8 cellular contexts compared by ENCODE assay signal in the genomic region with DNA sequence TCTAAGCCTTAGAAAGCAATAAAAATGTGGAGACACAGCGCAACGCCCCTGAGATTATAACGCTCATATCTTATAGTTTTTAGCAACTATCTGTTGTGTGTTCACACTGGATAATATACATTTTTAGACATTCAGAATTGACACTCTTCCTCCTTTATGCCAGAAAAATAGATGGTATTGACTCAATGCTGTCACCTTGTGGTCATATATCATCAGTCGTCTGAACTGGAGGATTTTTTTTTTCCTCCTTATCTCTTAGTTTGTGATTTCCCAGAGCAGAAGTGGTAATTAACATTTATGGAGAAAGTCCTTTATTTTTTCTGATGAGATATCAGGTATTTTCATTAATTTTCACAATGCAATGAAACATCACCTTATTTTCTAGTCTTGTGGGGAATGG.
A peak's percentile ranks its signal among the peaks of the same experiment; 100 is the strongest.
DNase-seq lines count a peak whose midpoint lies in the region; TF ChIP-seq lines count a peak whose summit lies in the region.

No MANE protein-coding gene starts in this region.

- TF ChIP-seq CTCF in OCI-LY3 (IDR thresholded peaks at IDR 0.05; ENCODE audit: low read depth, low read length) (peak; percentile 85), esophagus squamous epithelium (IDR thresholded peaks at IDR 0.05) (peak in 4 of 6 experiments; percentile 15 to 51 (median 28))

- no peaks in the 10 kb centered on the region for H4K20me1 ChIP-seq in OCI-LY3 (ENCODE audit: insufficient read depth, low read length)

- H2AFZ ChIP-seq in OCI-LY3 (ENCODE audit: low read depth, low read length) = peak overlapping the region; percentile 86

- DNase-seq in NCI-H748 (lab: John Stamatoyannopoulos, UW; ENCODE audit: unreplicated experiment) (peak; percentile 9), NCI-H748 treated with DMSO at 0.1 percent for 48 hours (lab: John Stamatoyannopoulos, UW) (no peak), esophagus squamous epithelium (lab: John Stamatoyannopoulos, UW) (no peak), stromal cell of bone marrow (ENCODE audit: low read depth) (peak; percentile 2), DMS153 (lab: John Stamatoyannopoulos, UW) (no peak), occipital lobe (lab: John Stamatoyannopoulos, UW) (no peak)
- DNase-seq in activated CD4-positive, CD25-positive, alpha-beta regulatory T cell treated with anti-CD3 and anti-CD28 coated beads, Interleukin-2, amount 50 U/mL, for 72 hours = no peak

- H3K4me3 ChIP-seq in OCI-LY3 (ENCODE audit: low read length) (peak overlapping the region; percentile 68), esophagus squamous epithelium (no peak overlapping the region)

- H3K36me3 ChIP-seq in OCI-LY3 (replicated peaks; ENCODE audit: low read depth, low read length) (no peaks in the 10 kb centered on the region), esophagus squamous epithelium (no peaks in the 10 kb centered on the region)

- intact Hi-C loops in esophagus squamous epithelium (cut with DNase I) = no loop called here

- H3K9me3 ChIP-seq in OCI-LY3 (ENCODE audit: insufficient read depth, low read length) (no peaks in the 10 kb centered on the region), esophagus squamous epithelium (no peaks in the 10 kb centered on the region)

- WGBS in esophagus squamous epithelium, 2 donors = 30 to 38% methylated on average over 4 of the region's 4 CpGs

- H3K27ac ChIP-seq in OCI-LY3 (ENCODE audit: low read length) (no peak overlapping the region), esophagus squamous epithelium (no peak overlapping the region)

- H3K9ac ChIP-seq in OCI-LY3 (ENCODE audit: low read length) = peak overlapping the region; percentile 19

- no peaks in the 10 kb centered on the region for H3K79me2 ChIP-seq in OCI-LY3 (ENCODE audit: low read length)

- H3K4me1 ChIP-seq in OCI-LY3 (ENCODE audit: low read length) (peaks cover 9% of the 10 kb centered on the region), esophagus squamous epithelium (no peaks in the 10 kb centered on the region)

- H3K4me2 ChIP-seq in OCI-LY3 (ENCODE audit: low read length) = peak overlapping the region; percentile 71

- TF ChIP-seq POLR2A in esophagus squamous epithelium (IDR thresholded peaks at IDR 0.05) = no peak

- H3K27me3 ChIP-seq in OCI-LY3 (ENCODE audit: low read depth, low read length) (no peaks in the 10 kb centered on the region), esophagus squamous epithelium (no peaks in the 10 kb centered on the region)

Comparison
In these comparisons a context has a peak if more than half of its experiments do, and no peak if none do; other contexts are left out.
1. DNase-seq: peak in NCI-H748 (single experiment) and stromal cell of bone marrow (single experiment); none in NCI-H748 treated with DMSO at 0.1 percent for 48 hours (single experiment), esophagus squamous epithelium (single experiment), activated CD4-positive, CD25-positive, alpha-beta regulatory T cell treated with anti-CD3 and anti-CD28 coated beads, Interleukin-2, amount 50 U/mL, for 72 hours (single experiment), DMS153 (single experiment) and occipital lobe (single experiment).